Comparison of ENCODE assay signal across 1 cellular context in genomic region chr19:13953021-13953531, GRCh38.
TF ChIP-seq lines count a peak whose summit lies in the region.

No MANE protein-coding gene starts in this region.

TF ChIP-seq in GM23338, 12 proteins besides CTCF, POLR2A, EP300 and RAD21 (continued from another document):
- TF ChIP-seq ZNF462 (CRISPR knock-in tag; IDR thresholded peaks at IDR 0.05): no peak
- no peak for TF ChIP-seq STAT1 (IDR thresholded peaks at IDR 0.05; ENCODE audit: unreplicated experiment)
- no peak for TF ChIP-seq POLR2AphosphoS5 (IDR thresholded peaks at IDR 0.05; ENCODE audit: low read depth)
- TF ChIP-seq REST (IDR thresholded peaks at IDR 0.05; ENCODE audit: unreplicated experiment): no peak
